In the genomic region with DNA sequence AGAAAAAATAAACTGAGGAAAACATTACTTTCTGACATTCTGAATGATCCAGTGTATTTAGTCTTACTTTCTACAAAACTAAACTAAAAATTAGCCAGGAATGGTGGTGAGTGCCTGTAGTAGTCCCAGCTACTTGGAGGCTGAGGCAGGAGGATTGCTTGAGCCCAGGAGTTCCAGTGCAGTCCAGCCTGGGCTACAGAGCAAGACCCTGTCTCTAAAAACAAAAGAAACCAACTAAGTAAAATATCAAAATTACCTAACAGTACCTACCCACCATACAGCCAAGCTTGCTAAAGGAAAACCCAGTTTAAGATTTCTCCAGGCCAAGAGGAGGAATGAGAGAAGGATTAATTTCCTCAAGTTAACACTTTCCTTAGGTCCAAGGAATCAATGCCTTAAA, we compare ENCODE assay signal across 13 cellular contexts. TPM values are rescaled to one million over a fixed set of nuclear protein-coding genes. Genes with fewer than 3 reads are reported as not detected.
DNase-seq lines count a peak whose midpoint lies in the region; ATAC-seq and TF ChIP-seq lines count a peak whose summit lies in the region.
"Had no signal": no experiment of that assay in that cellular context is flagged by ENCODE, and none has a peak within 500 bp of the region (broad histone marks: within the 10 kb centered on the region; RNA-seq: fewer than 3 reads in every experiment).

No MANE protein-coding gene starts in this region.

- no peak for ATAC-seq in HG03175 (IDR thresholded peaks at IDR 0.05; ENCODE audit: unreplicated experiment)
- no peak for ATAC-seq in GM21576 (IDR thresholded peaks at IDR 0.05; ENCODE audit: unreplicated experiment)

- no peak for DNase-seq in activated CD4-positive, alpha-beta T cell treated with anti-CD3 and anti-CD28 coated beads, Interleukin-2, amount 10 ng/mL, durations not matched to agents 24 days and 14 days
- DNase-seq in activated CD4-positive, alpha-beta T cell treated with anti-CD3 and anti-CD28 coated beads, Interleukin-2, amount 50 U/mL, for 1 hour, result no peak
- DNase-seq in NB4 (ENCODE audit: low read depth) (no peak), caudate nucleus (lab: John Stamatoyannopoulos, UW) (no peak), progenitor cell of endocrine pancreas (ENCODE audit: low spot score, unreplicated experiment) (no peak)
- no peak for DNase-seq in activated CD4-positive, CD25-positive, alpha-beta regulatory T cell (lab: John Stamatoyannopoulos, UW)
- DNase-seq: activated CD4-positive, alpha-beta T cell treated with anti-CD3 and anti-CD28 coated beads, Interleukin-2, amount 50 U/mL, for 48 hours; GF-D8; HCEC 1CT; RPMI8226 had no signal

- H3K4me3 Mint-ChIP-seq in activated CD4-positive, alpha-beta T cell treated with anti-CD3 and anti-CD28 coated beads, Interleukin-2, amount 10 ng/mL, durations not matched to agents 24 days and 14 days, result peak overlapping the region; percentile 95
- no peak overlapping the region for H3K4me3 Mint-ChIP-seq in progenitor cell of endocrine pancreas (ENCODE audit: low read depth)

- intact Hi-C loops in activated CD4-positive, alpha-beta T cell treated with anti-CD3 and anti-CD28 coated beads, Interleukin-2, amount 10 ng/mL, durations not matched to agents 24 days and 14 days (cut with micrococcal nuclease), result no loop called here

- no peak for TF ChIP-seq POLR2A in NB4 (IDR thresholded peaks at IDR 0.05; ENCODE audit: extremely low read depth, insufficient read length)

- H3K27ac ChIP-seq in caudate nucleus (ENCODE audit: low read depth, low read length), result peak overlapping the region; percentile 2
- H3K27ac ChIP-seq: cardiac muscle cell had no signal

- H3K27me3 Mint-ChIP-seq in activated CD4-positive, alpha-beta T cell treated with anti-CD3 and anti-CD28 coated beads, Interleukin-2, amount 10 ng/mL, durations not matched to agents 24 days and 14 days, result no peaks in the 10 kb centered on the region
- H3K27me3 Mint-ChIP-seq in progenitor cell of endocrine pancreas, result no peaks in the 10 kb centered on the region

- H3K4me1 Mint-ChIP-seq in activated CD4-positive, alpha-beta T cell treated with anti-CD3 and anti-CD28 coated beads, Interleukin-2, amount 10 ng/mL, durations not matched to agents 24 days and 14 days, result peaks cover 39% of the 10 kb centered on the region
- peaks cover 27% of the 10 kb centered on the region for H3K4me1 Mint-ChIP-seq in progenitor cell of endocrine pancreas (ENCODE audit: low read depth)

- TF ChIP-seq CTCF in NB4 (IDR thresholded peaks at IDR 0.05; ENCODE audit: low read depth, low read length) (no peak), progenitor cell of endocrine pancreas (IDR thresholded peaks at IDR 0.05; ENCODE audit: unreplicated experiment) (no peak)

- no peaks in the 10 kb centered on the region for H3K9me3 Mint-ChIP-seq in activated CD4-positive, alpha-beta T cell treated with anti-CD3 and anti-CD28 coated beads, Interleukin-2, amount 10 ng/mL, durations not matched to agents 24 days and 14 days
- H3K9me3 Mint-ChIP-seq in progenitor cell of endocrine pancreas (ENCODE audit: low read depth), result no peaks in the 10 kb centered on the region

- peaks cover 80% of the 10 kb centered on the region for H3K36me3 Mint-ChIP-seq in activated CD4-positive, alpha-beta T cell treated with anti-CD3 and anti-CD28 coated beads, Interleukin-2, amount 10 ng/mL, durations not matched to agents 24 days and 14 days (ENCODE audit: low read depth)
- peaks cover 30% of the 10 kb centered on the region for H3K36me3 Mint-ChIP-seq in progenitor cell of endocrine pancreas (ENCODE audit: insufficient read depth)

- H3K27ac Mint-ChIP-seq in activated CD4-positive, alpha-beta T cell treated with anti-CD3 and anti-CD28 coated beads, Interleukin-2, amount 10 ng/mL, durations not matched to agents 24 days and 14 days, result peak overlapping the region; percentile 26
- peak overlapping the region; percentile 9 for H3K27ac Mint-ChIP-seq in progenitor cell of endocrine pancreas

- H3K4me3 ChIP-seq in NB4 (ENCODE audit: low read depth, low read length), result peak overlapping the region; percentile 76
- H3K4me3 ChIP-seq: cardiac muscle cell had no signal

RNA-seq across cellular contexts. Expression of gene HSPD1, which starts 2.9 kb away (rescaled TPM):
- total RNA-seq in activated CD4-positive, alpha-beta T cell treated with anti-CD3 and anti-CD28 coated beads, Interleukin-2, amount 10 ng/mL, durations not matched to agents 24 days and 14 days, result 984 and 999 TPM in 2 replicates
- total RNA-seq in progenitor cell of endocrine pancreas, result 403 and 409 TPM in 2 replicates

RNA-seq across cellular contexts. Expression of gene HSPE1, which starts 3.5 kb away (rescaled TPM):
- total RNA-seq in activated CD4-positive, alpha-beta T cell treated with anti-CD3 and anti-CD28 coated beads, Interleukin-2, amount 10 ng/mL, durations not matched to agents 24 days and 14 days, result 409 and 411 TPM in 2 replicates
- total RNA-seq in progenitor cell of endocrine pancreas, result 180 and 185 TPM in 2 replicates

RNA-seq across cellular contexts. Expression of gene MOB4, which starts 19.2 kb away (rescaled TPM):
- total RNA-seq in activated CD4-positive, alpha-beta T cell treated with anti-CD3 and anti-CD28 coated beads, Interleukin-2, amount 10 ng/mL, durations not matched to agents 24 days and 14 days, result 19.2 and 22.6 TPM in 2 replicates
- 29.8 and 41.4 TPM in 2 replicates for total RNA-seq in progenitor cell of endocrine pancreas

RNA-seq across cellular contexts. Expression of gene COQ10B, which starts 43.3 kb away (rescaled TPM):
- total RNA-seq in activated CD4-positive, alpha-beta T cell treated with anti-CD3 and anti-CD28 coated beads, Interleukin-2, amount 10 ng/mL, durations not matched to agents 24 days and 14 days, result 20.1 TPM in 2 replicates
- total RNA-seq in progenitor cell of endocrine pancreas, result 11.0 and 11.8 TPM in 2 replicates
